Comparison of ENCODE assay signal across 9 cellular contexts in genomic region chr14:76055330-76055729, GRCh38.
"Had no signal": no experiment of that assay in that cellular context is flagged by ENCODE, and none has a peak within 500 bp of the region (broad histone marks: within the 10 kb centered on the region; RNA-seq: fewer than 3 reads in every experiment).

No MANE protein-coding gene starts in this region.

- H3K9ac ChIP-seq: GM23248, KMS-11 had no signal

- H3K4me3 ChIP-seq: GM23248, HAP-1 had no signal

- H3K4me1 ChIP-seq: HAP-1 had no signal

- H2AFZ ChIP-seq: GM23248 had no signal

- H3K4me2 ChIP-seq: KMS-11 had no signal

- H3K9me3 ChIP-seq: HAP-1 had no signal

- DNase-seq: GM23248, GOT3, H7, HFFc6, Karpas-422, KBM-7 had no signal

- H3K27ac ChIP-seq: GM23248, HL-60, KMS-11 had no signal
